8 cellular contexts compared by ENCODE assay signal in the genomic region with DNA sequence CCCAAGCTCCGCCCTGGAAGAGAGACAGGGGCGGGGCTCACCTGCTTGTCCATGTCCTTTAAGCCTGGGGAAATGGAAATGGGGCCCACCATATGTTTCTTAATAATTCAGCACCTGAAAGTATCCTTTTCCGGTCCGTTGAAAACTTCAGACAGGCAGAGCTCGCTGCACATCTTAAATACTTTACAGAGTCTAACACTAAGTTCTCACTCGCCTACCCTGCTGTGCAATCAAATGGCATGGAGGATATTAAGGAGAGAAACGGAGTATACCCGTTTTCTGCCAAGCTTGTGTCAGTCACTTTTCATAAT. TPM values are rescaled to one million over a fixed set of nuclear protein-coding genes. Genes with fewer than 3 reads are reported as not detected.
DNase-seq lines count a peak whose midpoint lies in the region; ATAC-seq and TF ChIP-seq lines count a peak whose summit lies in the region.

No MANE protein-coding gene starts in this region.

- POLR2A ChIA-PET in PC-3 (lab: Charles Lee; ENCODE audit: unreplicated experiment): interaction anchor here (0.6 kb wide), 4 partner anchors 108 to 518 kb away, joined by 3 to 13 read pairs (median 7); a partner anchor contains a TSS

- BruUV-seq in PC-3 (replicated peaks; lab: Mats Ljungman, UMichigan): no TSS peak

- H2BK12ac ChIP-seq in trophoblast cell (ENCODE audit: low read length): no peak overlapping the region

- no peak overlapping the region for H2BK5ac ChIP-seq in trophoblast cell (ENCODE audit: low read depth, low read length, poor library complexity)

- DNase-seq in GM06990 (ENCODE audit: extremely low read depth, insufficient read length) (no peak), PC-3 (no peak), epithelial cell of prostate (ENCODE audit: low read depth, low spot score) (no peak), trophoblast cell (no peak), mesenteric fat pad (ENCODE audit: low spot score) (no peak), NCI-H146 treated with DMSO at 0.1 percent for 48 hours (lab: John Stamatoyannopoulos, UW; ENCODE audit: unreplicated experiment) (no peak), NOMO-1 treated with DMSO at 0.1 percent for 48 hours (lab: John Stamatoyannopoulos, UW; ENCODE audit: unreplicated experiment) (no peak)
- DNase-seq in stimulated activated CD4-positive, alpha-beta T cell treated with anti-CD3 and anti-CD28 coated beads, Interleukin-12 subunit alpha, Interleukin-12 subunit beta, amount 100 ng/mL, for 4 hours: no peak

- H4K20me1 ChIP-seq in PC-3 (ENCODE audit: low read length): no peaks in the 10 kb centered on the region

- H3K27me3 ChIP-seq in GM06990 (replicated peaks; ENCODE audit: control insufficient read depth, insufficient read depth, low read length) (no peaks in the 10 kb centered on the region), PC-3 (ENCODE audit: low read length) (no peaks in the 10 kb centered on the region), trophoblast cell (ENCODE audit: insufficient read depth, low read length) (no peaks in the 10 kb centered on the region)

- TF ChIP-seq CTCF in GM06990 (IDR thresholded peaks at IDR 0.05; ENCODE audit: insufficient read depth, low read length, poor library complexity, severe bottlenecking) (no peak), PC-3 (conservative IDR thresholded peaks at IDR 0.05; ENCODE audit: low read depth, low read length) (no peak)

- H3F3A ChIP-seq in PC-3 (ENCODE audit: low read length, unreplicated experiment): no peaks in the 10 kb centered on the region

- H3K4me3 ChIP-seq in GM06990 (replicated peaks; ENCODE audit: low read depth, low read length) (peak overlapping the region; percentile 56), PC-3 (ENCODE audit: low read length) (peak overlapping the region; percentile 53), trophoblast cell (ENCODE audit: low read depth, low read length) (peak overlapping the region; percentile 85)

- H3K4me2 ChIP-seq in PC-3 (ENCODE audit: low read length) (peak overlapping the region; percentile 60), trophoblast cell (ENCODE audit: low read length) (peak overlapping the region; percentile 22)

- no peak overlapping the region for H3K4ac ChIP-seq in trophoblast cell (ENCODE audit: low read depth, low read length)

- H3K9me3 ChIP-seq in PC-3 (ENCODE audit: low read length) (no peaks in the 10 kb centered on the region), trophoblast cell (ENCODE audit: insufficient read depth, low read depth, low read length) (no peaks in the 10 kb centered on the region)

- H3K27ac ChIP-seq in PC-3 (ENCODE audit: low read length) (no peak overlapping the region), epithelial cell of prostate (peak overlapping the region; percentile 94), trophoblast cell (ENCODE audit: low read depth, low read length) (no peak overlapping the region)

- no peak for ATAC-seq in PC-3

- no peak overlapping the region for H3K23ac ChIP-seq in trophoblast cell (ENCODE audit: low read length)

- H2AK5ac ChIP-seq in trophoblast cell (ENCODE audit: low read length): no peak overlapping the region

- H3K79me1 ChIP-seq in trophoblast cell (ENCODE audit: low read length): peaks cover 10% of the 10 kb centered on the region

- CTCF ChIA-PET in PC-3 (lab: Charles Lee): interaction anchor here (0.6 kb wide), 1 partner anchor 811 kb away, joined by 8 read pairs; no protein-coding TSS in a partner anchor

- H3K79me2 ChIP-seq in PC-3 (ENCODE audit: low read length): peaks cover 19% of the 10 kb centered on the region
- peaks cover 12% of the 10 kb centered on the region for H3K79me2 ChIP-seq in trophoblast cell (ENCODE audit: control insufficient read depth, insufficient read depth, low read length, poor library complexity)

- H3K18ac ChIP-seq in trophoblast cell (ENCODE audit: low read length): no peak overlapping the region

- intact Hi-C loops in PC-3 (cut with micrococcal nuclease): loop anchor here (1.0 to 5.0 kb wide), 4 partner anchors 38 to 309 kb away; a partner anchor contains a TSS

- no peaks in the 10 kb centered on the region for H3K9me2 ChIP-seq in PC-3 (replicated peaks; ENCODE audit: low read length)

- H3K14ac ChIP-seq in trophoblast cell (ENCODE audit: low read length): no peak overlapping the region

- peak overlapping the region; percentile 31; the same call in 1 of the 2 replicates for H2AFZ ChIP-seq in PC-3 (ENCODE audit: low read length)
- H2AFZ ChIP-seq in trophoblast cell (ENCODE audit: insufficient read depth, low read length, poor library complexity): no peak overlapping the region

- H4K12ac ChIP-seq in trophoblast cell (ENCODE audit: low read depth, low read length): no peak overlapping the region

- no peak overlapping the region for H2BK120ac ChIP-seq in trophoblast cell (ENCODE audit: insufficient read depth, low read length, poor library complexity)

- WGBS in trophoblast cell (ENCODE audit: extremely low coverage, insufficient coverage, insufficient read length): no CpG with 5 or more reads among the region's 8 CpGs

- H4K8ac ChIP-seq in trophoblast cell (ENCODE audit: low read depth, low read length): peak overlapping the region; percentile 37

- no peak overlapping the region for H4K91ac ChIP-seq in trophoblast cell (ENCODE audit: low read depth, low read length)

- H3K9ac ChIP-seq in PC-3 (ENCODE audit: low read length): no peak overlapping the region
- H3K9ac ChIP-seq in trophoblast cell (ENCODE audit: low read length): no peak overlapping the region

- H3K4me1 ChIP-seq in PC-3 (ENCODE audit: insufficient read depth, low read length): peaks cover 20% of the 10 kb centered on the region
- H3K4me1 ChIP-seq in trophoblast cell (ENCODE audit: control insufficient read depth in 1 of 2, insufficient read depth in 2 of 2, low read length in 2 of 2): peaks cover 11 to 12% of the 10 kb centered on the region in 2 experiments

- H3K36me3 ChIP-seq in GM06990 (ENCODE audit: control insufficient read depth, insufficient read depth, low read length): peaks cover 8% of the 10 kb centered on the region
- H3K36me3 ChIP-seq in PC-3 (ENCODE audit: low read depth, low read length): peaks cover 4% of the 10 kb centered on the region; the same call in 1 of the 2 replicates
- peaks cover 11 to 20% of the 10 kb centered on the region in 2 experiments for H3K36me3 ChIP-seq in trophoblast cell (ENCODE audit: control insufficient read depth in 1 of 2, insufficient read depth in 2 of 2, low read length in 2 of 2)

RNA-seq across cellular contexts. Expression of a gene that starts 0.5 kb away (rescaled TPM):
- total RNA-seq in PC-3 (2014; rRNA removed): 26.0 and 26.8 TPM in 2 replicates
- 20.1 and 21.0 TPM in 2 replicates for polyA plus RNA-seq in trophoblast cell (2013)
- 32.9 TPM for total RNA-seq in mesenteric fat pad

RNA-seq across cellular contexts. Expression of a gene that starts 37.8 kb away (rescaled TPM):
- total RNA-seq in PC-3 (2014; rRNA removed) (23.7 and 28.9 TPM in 2 replicates), mesenteric fat pad (0.35 TPM)
- polyA plus RNA-seq in trophoblast cell (2013): 11.3 and 11.6 TPM in 2 replicates

RNA-seq across cellular contexts. Expression of a gene that starts 37.9 kb away (rescaled TPM):
- total RNA-seq in PC-3 (2014; rRNA removed): 14.5 and 15.2 TPM in 2 replicates
- 58.2 and 60.9 TPM in 2 replicates for polyA plus RNA-seq in trophoblast cell (2013)
- 25.9 TPM for total RNA-seq in mesenteric fat pad

Comparison
In these comparisons a context has a peak if more than half of its experiments do, and no peak if none do; other contexts are left out.
1. RNA of a gene that starts 37.8 kb away (total RNA-seq): 23.7 to 28.9 TPM in PC-3; 0.35 TPM in mesenteric fat pad (single experiment); every median in the first group is over 10 times any median in the second.
2. Peak in every context shown above with its lines, with median percentiles within 50 percentile points of each other: H3K4me3 ChIP-seq.